Comparison of ENCODE assay signal across 25 cellular contexts in the genomic region with DNA sequence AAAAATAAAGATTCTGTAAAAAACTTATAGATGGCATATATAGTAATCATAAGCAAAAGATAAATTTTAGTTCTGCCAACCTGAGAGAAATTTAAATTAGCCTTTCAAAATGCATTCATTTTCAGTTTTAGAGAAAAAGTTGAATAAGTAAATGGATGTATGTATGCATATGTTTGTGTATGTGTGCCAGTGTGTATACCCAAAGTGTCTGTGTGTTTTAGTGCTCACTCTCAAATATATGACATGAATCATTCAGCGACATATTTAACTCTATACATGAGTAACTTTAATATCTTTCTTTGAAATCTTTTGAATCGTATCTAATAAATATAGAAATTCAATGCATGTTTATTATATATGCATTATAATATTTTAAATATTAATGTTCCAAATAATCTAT.
"Had no signal": no experiment of that assay in that cellular context is flagged by ENCODE, and none has a peak within 500 bp of the region (broad histone marks: within the 10 kb centered on the region; RNA-seq: fewer than 3 reads in every experiment).

No MANE protein-coding gene starts in this region.

- H2AFZ ChIP-seq: neural progenitor cell had no signal

- H3K27me3 Mint-ChIP-seq: effector memory CD8-positive, alpha-beta T cell; memory B cell; progenitor cell of endocrine pancreas had no signal

- H3K36me3 Mint-ChIP-seq: mesothelial cell of epicardium; natural killer cell treated with Interleukin-12 subunit alpha and Interleukin-12 subunit beta and Interleukin-15 and Interleukin-18, amount 100 ng/mL, for 72 hours; neural progenitor cell; stimulated activated effector memory CD8-positive, alpha-beta T cell treated with anti-CD3 and anti-CD28 coated beads, Interleukin-12 subunit alpha, Interleukin-12 subunit beta, amount 100 ng/mL, for 72 hours had no signal

- H3K9me3 Mint-ChIP-seq: effector memory CD8-positive, alpha-beta T cell; immature natural killer cell; mesothelial cell of epicardium; natural killer cell treated with Interleukin-12 subunit alpha and Interleukin-12 subunit beta and Interleukin-15 and Interleukin-18, amount 100 ng/mL, for 72 hours; neural progenitor cell; stimulated activated effector memory CD8-positive, alpha-beta T cell treated with anti-CD3 and anti-CD28 coated beads, Interleukin-12 subunit alpha, Interleukin-12 subunit beta, amount 100 ng/mL, for 72 hours had no signal

- H3K9me3 ChIP-seq: esophagus muscularis mucosa, gastrocnemius medialis, left ventricle myocardium inferior, lower lobe of right lung, pancreas, testis, tibial nerve, upper lobe of right lung, vagina had no signal

- H3K9ac ChIP-seq: neural progenitor cell had no signal

- ATAC-seq: gastrocnemius medialis, right cardiac atrium had no signal

- H3K27ac Mint-ChIP-seq: mesothelial cell of epicardium; neural progenitor cell; progenitor cell of endocrine pancreas; stimulated activated effector memory CD8-positive, alpha-beta T cell treated with anti-CD3 and anti-CD28 coated beads, Interleukin-12 subunit alpha, Interleukin-12 subunit beta, amount 100 ng/mL, for 72 hours had no signal

- H3K4me3 Mint-ChIP-seq: mesothelial cell of epicardium, neural progenitor cell had no signal

- H3K36me3 ChIP-seq: esophagus muscularis mucosa, gastrocnemius medialis, left ventricle myocardium inferior, lower lobe of right lung, neural progenitor cell, pancreas, tibial nerve, upper lobe of right lung, vagina had no signal

- H3K27me3 ChIP-seq: esophagus muscularis mucosa, gastrocnemius medialis, neural progenitor cell, pancreas, testis, tibial nerve, upper lobe of right lung, vagina had no signal

- H3K27ac ChIP-seq: epithelial cell of prostate, esophagus muscularis mucosa, gastrocnemius medialis, left ventricle myocardium inferior, lower lobe of right lung, neural progenitor cell, pancreas, testis, tibial nerve, upper lobe of right lung, vagina had no signal

- H3K4me2 ChIP-seq: neural progenitor cell had no signal

- H3K4me1 ChIP-seq: esophagus muscularis mucosa, gastrocnemius medialis, left ventricle myocardium inferior, lower lobe of right lung, neural progenitor cell, pancreas, testis, tibial nerve, upper lobe of right lung, vagina had no signal

- H3K4me3 ChIP-seq: gastrocnemius medialis, lower lobe of right lung, neural progenitor cell, pancreas, testis, tibial nerve, upper lobe of right lung, vagina had no signal

- DNase-seq: effector memory CD8-positive, alpha-beta T cell; gastrocnemius medialis; glutamatergic neuron; left cardiac atrium; left ventricle myocardium inferior; lower lobe of right lung; nucleus accumbens; pancreas; right cardiac atrium; stimulated activated CD4-positive, alpha-beta T cell treated with anti-CD3 and anti-CD28 coated beads, Interleukin-4, amount 100 ng/mL, for 1 hour; stimulated activated CD8-positive, alpha-beta memory T cell treated with anti-CD3 and anti-CD28 coated beads, Interleukin-4, amount 100 ng/mL, for 48 hours; stimulated activated naive CD8-positive, alpha-beta T cell treated with anti-CD3 and anti-CD28 coated beads, Interleukin-15, Interleukin-2, amounts not matched to agents 100 U/mL and 50 U/mL, for 24 hours; testis; upper lobe of right lung had no signal

- H3K4me1 Mint-ChIP-seq: mesothelial cell of epicardium, neural progenitor cell had no signal
